ENCODE assay signal across 14 cellular contexts in genomic region chr3:55649554-55649953, GRCh38.
A peak's percentile ranks its signal among the peaks of the same experiment; 100 is the strongest.
DNase-seq lines count a peak whose midpoint lies in the region; ATAC-seq and TF ChIP-seq lines count a peak whose summit lies in the region.
"Had no signal": no experiment of that assay in that cellular context is flagged by ENCODE, and none has a peak within 500 bp of the region (broad histone marks: within the 10 kb centered on the region; RNA-seq: fewer than 3 reads in every experiment).

No MANE protein-coding gene starts in this region.

- H3K18ac ChIP-seq in H9 (ENCODE audit: insufficient read length, low read depth, low read length) = no peak overlapping the region

- H3K9ac ChIP-seq in H9 (ENCODE audit: extremely low read depth, insufficient read length, low read length) (no peak overlapping the region), neural cell (ENCODE audit: low read length) (no peak overlapping the region)

- H3K23me2 ChIP-seq in H9 (ENCODE audit: insufficient read length, low read depth, low read length, poor library complexity, severe bottlenecking) = no peaks in the 10 kb centered on the region

- peak overlapping the region in 1 of 3 experiments; percentile 53; a peak in 2 of 7 replicates for H3K27ac Mint-ChIP-seq in H9
- H3K27ac Mint-ChIP-seq: CD4-positive, alpha-beta memory T cell had no signal

- no CpG with 5 or more reads among the region's 6 CpGs for WGBS in H9 (ENCODE audit: extremely low coverage, insufficient read length, low lambda C conversion rate)

- no peak for TF ChIP-seq RAD21 in neural cell (conservative IDR thresholded peaks at IDR 0.05)

- H3K9me3 ChIP-seq in H9 (ENCODE audit: control insufficient read depth, low read depth, low read length) = no peaks in the 10 kb centered on the region
- no peaks in the 10 kb centered on the region for H3K9me3 ChIP-seq in neural cell (ENCODE audit: low read length)

- H2BK5ac ChIP-seq in H9 (ENCODE audit: insufficient read length, low read length) = no peak overlapping the region

- no peak overlapping the region for H4K5ac ChIP-seq in H9 (ENCODE audit: insufficient read length, low read depth, low read length)

- H3K79me1 ChIP-seq in H9 (ENCODE audit: insufficient read depth, low read depth, low read length, poor library complexity, severe bottlenecking) = no peaks in the 10 kb centered on the region

- H4K8ac ChIP-seq in H9 (replicated peaks; ENCODE audit: insufficient read length, low read depth, low read length) = no peak overlapping the region

- H3K4me3 Mint-ChIP-seq in H9 = no peak overlapping the region
- H3K4me3 Mint-ChIP-seq: CD4-positive, alpha-beta memory T cell had no signal

- H3K23ac ChIP-seq in H9 (ENCODE audit: insufficient read length, low read depth, low read length) = no peak overlapping the region

- peaks cover 21% of the 10 kb centered on the region; the same call in 1 of the 2 replicates for H3K4me1 ChIP-seq in H9 (ENCODE audit: insufficient read depth, low read length)

- no peaks in the 10 kb centered on the region for H3K36me3 Mint-ChIP-seq in H9 (ENCODE audit: insufficient read depth in 1 of 3, low read depth in 3 of 3)
- H3K36me3 Mint-ChIP-seq: CD4-positive, alpha-beta memory T cell had no signal

- H3K27me3 Mint-ChIP-seq in H9 (ENCODE audit: low read depth) = peaks cover 6% of the 10 kb centered on the region
- H3K27me3 Mint-ChIP-seq: CD4-positive, alpha-beta memory T cell had no signal

- H2AFZ ChIP-seq in H9 (ENCODE audit: low read length) = no peak overlapping the region
- H2AFZ ChIP-seq in neural cell (ENCODE audit: low read depth, low read length) = no peak overlapping the region

- H3K4ac ChIP-seq in H9 (ENCODE audit: low read depth, low read length) = no peak overlapping the region

- no peak overlapping the region for H2BK12ac ChIP-seq in H9 (ENCODE audit: insufficient read length, low read depth, low read length)

- no peak overlapping the region for H3T11ph ChIP-seq in H9 (ENCODE audit: low read length)

- no peak overlapping the region for H3K14ac ChIP-seq in H9 (ENCODE audit: insufficient read depth, low read length)

- H4K20me1 ChIP-seq in H9 (ENCODE audit: control insufficient read depth, insufficient read depth, insufficient read length) (no peaks in the 10 kb centered on the region), neural cell (ENCODE audit: insufficient read depth) (no peaks in the 10 kb centered on the region)

- no peak overlapping the region for H3K27ac ChIP-seq in H9 (ENCODE audit: insufficient read length, low read depth, low read length)
- no peak overlapping the region for H3K27ac ChIP-seq in neural cell (ENCODE audit: low read length)

- no peak for TF ChIP-seq CTCF in H9 (conservative IDR thresholded peaks at IDR 0.05)
- TF ChIP-seq CTCF in neural cell (IDR thresholded peaks at IDR 0.05; ENCODE audit: poor library complexity, severe bottlenecking) = no peak

- peak; percentile 52 for ATAC-seq in left ventricle myocardium superior

- H4K91ac ChIP-seq in H9 (ENCODE audit: insufficient read length, low read depth, low read length) = peak overlapping the region; percentile 33

- peaks cover 52 to 60% of the 10 kb centered on the region in 2 experiments for H3K4me1 Mint-ChIP-seq in H9
- H3K4me1 Mint-ChIP-seq: CD4-positive, alpha-beta memory T cell had no signal

- H2AK5ac ChIP-seq in H9 (ENCODE audit: insufficient read length, low read length) = no peak overlapping the region

- no peak overlapping the region for H3K4me3 ChIP-seq in neural cell (ENCODE audit: low read length)

- H3K56ac ChIP-seq in H9 (ENCODE audit: insufficient read length, low read depth, low read length) = no peak overlapping the region

- H3K27me3 ChIP-seq in H9 (ENCODE audit: insufficient read depth, low read length) (no peaks in the 10 kb centered on the region), neural cell (ENCODE audit: insufficient read depth, low read depth, low read length) (no peaks in the 10 kb centered on the region)

- no peaks in the 10 kb centered on the region for H3K9me3 Mint-ChIP-seq in H9

- H3K4me2 ChIP-seq in H9 (ENCODE audit: insufficient read depth, insufficient read length, low read length) (no peak overlapping the region), neural cell (ENCODE audit: low read length) (no peak overlapping the region)

- DNase-seq in left ventricle myocardium superior (peak; percentile 31), cardiac septum (ENCODE audit: low spot score) (no peak), H9 (no peak), T-helper 9 cell (no peak), NCI-H2171 (lab: John Stamatoyannopoulos, UW) (no peak)
- DNase-seq: C1 segment of cervical spinal cord; Calu3; CD4-positive, alpha-beta memory T cell; COR-L47; DMS53; DMS79 treated with DMSO at 0.1 percent for 48 hours; GF-D8; HCEC 1CT had no signal

- intact Hi-C loops in left ventricle myocardium superior (cut with micrococcal nuclease) (no loop called here), cardiac septum (cut with DNase I) (no loop called here)

- no peaks in the 10 kb centered on the region for H3F3A ChIP-seq in neural cell (ENCODE audit: insufficient read depth, low read length, poor library complexity, severe bottlenecking)

- no peak overlapping the region for H2BK20ac ChIP-seq in H9 (ENCODE audit: low read depth, low read length, poor library complexity, severe bottlenecking)

- H3K36me3 ChIP-seq in neural cell (ENCODE audit: insufficient read depth, low read length) = no peaks in the 10 kb centered on the region

- H2BK15ac ChIP-seq in H9 (ENCODE audit: low read depth, low read length) = no peak overlapping the region

- no peak overlapping the region for H2BK120ac ChIP-seq in H9 (ENCODE audit: low read depth, low read length, poor library complexity, severe bottlenecking)

- H3K79me2 ChIP-seq in H9 (ENCODE audit: insufficient read depth, low read length) = no peaks in the 10 kb centered on the region
- H3K79me2 ChIP-seq in neural cell (replicated peaks; ENCODE audit: insufficient read depth, low read length) = no peaks in the 10 kb centered on the region

- no peaks in the 10 kb centered on the region for H3K9me2 ChIP-seq in neural cell (ENCODE audit: insufficient read depth, low read length)

- TF ChIP-seq EP300 in neural cell (conservative IDR thresholded peaks at IDR 0.05; ENCODE audit: poor library complexity, severe bottlenecking) = no peak

TF ChIP-seq in neural cell, 6 proteins besides CTCF, POLR2A, EP300 and RAD21:
- TF ChIP-seq POLR2AphosphoS5 (IDR thresholded peaks at IDR 0.05) (peak; percentile 23), REST (IDR thresholded peaks at IDR 0.05; ENCODE audit: borderline replicate concordance) (no peak)
